1 cellular context compared by ENCODE assay signal in genomic region chr10:25934673-25935139, GRCh38.
TF ChIP-seq lines count a peak whose summit lies in the region.

No MANE protein-coding gene starts in this region.

TF ChIP-seq in HEK293, 187 proteins besides CTCF, POLR2A, EP300 and RAD21 (continued from another document and continues in another):
- peak; percentile 17; the same call in 1 of the 2 replicates for TF ChIP-seq BCL6B (tag by site-specific recombination; IDR thresholded peaks at IDR 0.05)
- TF ChIP-seq ZNF202 (tag by site-specific recombination; IDR thresholded peaks at IDR 0.05; ENCODE audit: borderline replicate concordance), result no peak
- peak; percentile 83; the same call in 1 of the 2 replicates for TF ChIP-seq INSM2 (tag by site-specific recombination; IDR thresholded peaks at IDR 0.05)
- no peak for TF ChIP-seq KLF10 (tag by site-specific recombination; IDR thresholded peaks at IDR 0.05)
- TF ChIP-seq ZNF221 (tag by site-specific recombination; IDR thresholded peaks at IDR 0.05; ENCODE audit: borderline replicate concordance), result no peak
- TF ChIP-seq, protein P1, sequence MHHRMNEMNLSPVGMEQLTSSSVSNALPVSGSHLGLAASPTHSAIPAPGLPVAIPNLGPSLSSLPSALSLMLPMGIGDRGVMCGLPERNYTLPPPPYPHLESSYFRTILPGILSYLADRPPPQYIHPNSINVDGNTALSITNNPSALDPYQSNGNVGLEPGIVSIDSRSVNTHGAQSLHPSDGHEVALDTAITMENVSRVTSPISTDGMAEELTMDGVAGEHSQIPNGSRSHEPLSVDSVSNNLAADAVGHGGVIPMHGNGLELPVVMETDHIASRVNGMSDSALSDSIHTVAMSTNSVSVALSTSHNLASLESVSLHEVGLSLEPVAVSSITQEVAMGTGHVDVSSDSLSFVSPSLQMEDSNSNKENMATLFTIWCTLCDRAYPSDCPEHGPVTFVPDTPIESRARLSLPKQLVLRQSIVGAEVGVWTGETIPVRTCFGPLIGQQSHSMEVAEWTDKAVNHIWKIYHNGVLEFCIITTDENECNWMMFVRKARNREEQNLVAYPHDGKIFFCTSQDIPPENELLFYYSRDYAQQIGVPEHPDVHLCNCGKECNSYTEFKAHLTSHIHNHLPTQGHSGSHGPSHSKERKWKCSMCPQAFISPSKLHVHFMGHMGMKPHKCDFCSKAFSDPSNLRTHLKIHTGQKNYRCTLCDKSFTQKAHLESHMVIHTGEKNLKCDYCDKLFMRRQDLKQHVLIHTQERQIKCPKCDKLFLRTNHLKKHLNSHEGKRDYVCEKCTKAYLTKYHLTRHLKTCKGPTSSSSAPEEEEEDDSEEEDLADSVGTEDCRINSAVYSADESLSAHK (tag by site-specific recombination; IDR thresholded peaks at IDR 0.05), result peak; percentile 8; the same call in 1 of the 2 replicates
- TF ChIP-seq ZNF645 (tag by site-specific recombination; IDR thresholded peaks at IDR 0.05), result 0 out of 2 replicates have a peak, but pooled peaks have one; percentile 80
- 0 out of 2 replicates have a peak, but pooled peaks have one; percentile 13 for TF ChIP-seq HOXD13 (CRISPR knock-in tag; IDR thresholded peaks at IDR 0.05; ENCODE audit: borderline replicate concordance)
- peak; percentile 63 for TF ChIP-seq ZIC2 (tag by site-specific recombination; IDR thresholded peaks at IDR 0.05)
- peak; percentile 84 for TF ChIP-seq ZNF2 (tag by site-specific recombination; IDR thresholded peaks at IDR 0.05)
- no peak for TF ChIP-seq ZNF169 (tag by site-specific recombination; IDR thresholded peaks at IDR 0.05)
- no peak for TF ChIP-seq ZNF521 (tag by site-specific recombination; IDR thresholded peaks at IDR 0.05)
- peak; percentile 80; the same call in 1 of the 2 replicates for TF ChIP-seq ZNF843 (tag by site-specific recombination; IDR thresholded peaks at IDR 0.05)
- TF ChIP-seq ZNF433 (tag by site-specific recombination; IDR thresholded peaks at IDR 0.05; ENCODE audit: low read depth), result no peak; the same call in 1 of the 2 replicates
- TF ChIP-seq, protein P2, sequence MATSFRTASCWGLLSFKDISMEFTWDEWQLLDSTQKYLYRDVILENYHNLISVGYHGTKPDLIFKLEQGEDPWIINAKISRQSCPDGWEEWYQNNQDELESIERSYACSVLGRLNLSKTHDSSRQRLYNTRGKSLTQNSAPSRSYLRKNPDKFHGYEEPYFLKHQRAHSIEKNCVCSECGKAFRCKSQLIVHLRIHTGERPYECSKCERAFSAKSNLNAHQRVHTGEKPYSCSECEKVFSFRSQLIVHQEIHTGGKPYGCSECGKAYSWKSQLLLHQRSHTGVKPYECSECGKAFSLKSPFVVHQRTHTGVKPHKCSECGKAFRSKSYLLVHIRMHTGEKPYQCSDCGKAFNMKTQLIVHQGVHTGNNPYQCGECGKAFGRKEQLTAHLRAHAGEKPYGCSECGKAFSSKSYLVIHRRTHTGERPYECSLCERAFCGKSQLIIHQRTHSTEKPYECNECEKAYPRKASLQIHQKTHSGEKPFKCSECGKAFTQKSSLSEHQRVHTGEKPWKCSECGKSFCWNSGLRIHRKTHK (tag by site-specific recombination; IDR thresholded peaks at IDR 0.05), result no peak
- TF ChIP-seq PRDM10 (tag by site-specific recombination; IDR thresholded peaks at IDR 0.05), result peak; percentile 97
- TF ChIP-seq ZBTB20 (tag by site-specific recombination; IDR thresholded peaks at IDR 0.05), result peak; percentile 96
- TF ChIP-seq ZNF549 (tag by site-specific recombination; IDR thresholded peaks at IDR 0.05), result no peak
- TF ChIP-seq KLF16 (tag by site-specific recombination; IDR thresholded peaks at IDR 0.05), result peak; percentile 95
- TF ChIP-seq EGR2 (tag by site-specific recombination; IDR thresholded peaks at IDR 0.05; ENCODE audit: low read depth), result peak; percentile 60; the same call in 1 of the 2 replicates
- TF ChIP-seq ZBTB17 (tag by site-specific recombination; IDR thresholded peaks at IDR 0.05), result peak; percentile 72
- peak; percentile 55; the same call in 1 of the 2 replicates for TF ChIP-seq ZNF394 (tag by site-specific recombination; IDR thresholded peaks at IDR 0.05; ENCODE audit: borderline replicate concordance)
- no peak for TF ChIP-seq ZNF214 (tag by site-specific recombination; IDR thresholded peaks at IDR 0.05; ENCODE audit: borderline replicate concordance)
- no peak for TF ChIP-seq YY1 (tag by site-specific recombination; IDR thresholded peaks at IDR 0.05)
- no peak for TF ChIP-seq ZNF292 (tag by site-specific recombination; IDR thresholded peaks at IDR 0.05; ENCODE audit: borderline replicate concordance, low read depth)
- no peak for TF ChIP-seq ZNF23 (tag by site-specific recombination; IDR thresholded peaks at IDR 0.05; ENCODE audit: borderline replicate concordance)
- peak; percentile 99 for TF ChIP-seq ZBTB48 (tag by site-specific recombination; IDR thresholded peaks at IDR 0.05)
- TF ChIP-seq ZNF416 (tag by site-specific recombination; IDR thresholded peaks at IDR 0.05), result no peak
- peak; percentile 80 for TF ChIP-seq ZNF639 (tag by site-specific recombination; IDR thresholded peaks at IDR 0.05)
- peak; percentile 89 for TF ChIP-seq ZFP69B (tag by site-specific recombination; IDR thresholded peaks at IDR 0.05)
- TF ChIP-seq ZNF473 (tag by site-specific recombination; IDR thresholded peaks at IDR 0.05), result no peak
- TF ChIP-seq PRDM1 (tag by site-specific recombination; IDR thresholded peaks at IDR 0.05), result peak; percentile 78; the same call in 1 of the 2 replicates
- TF ChIP-seq, protein P3, sequence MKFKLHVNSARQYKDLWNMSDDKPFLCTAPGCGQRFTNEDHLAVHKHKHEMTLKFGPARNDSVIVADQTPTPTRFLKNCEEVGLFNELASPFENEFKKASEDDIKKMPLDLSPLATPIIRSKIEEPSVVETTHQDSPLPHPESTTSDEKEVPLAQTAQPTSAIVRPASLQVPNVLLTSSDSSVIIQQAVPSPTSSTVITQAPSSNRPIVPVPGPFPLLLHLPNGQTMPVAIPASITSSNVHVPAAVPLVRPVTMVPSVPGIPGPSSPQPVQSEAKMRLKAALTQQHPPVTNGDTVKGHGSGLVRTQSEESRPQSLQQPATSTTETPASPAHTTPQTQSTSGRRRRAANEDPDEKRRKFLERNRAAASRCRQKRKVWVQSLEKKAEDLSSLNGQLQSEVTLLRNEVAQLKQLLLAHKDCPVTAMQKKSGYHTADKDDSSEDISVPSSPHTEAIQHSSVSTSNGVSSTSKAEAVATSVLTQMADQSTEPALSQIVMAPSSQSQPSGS (tag by site-specific recombination; IDR thresholded peaks at IDR 0.05; ENCODE audit: low read depth), result no peak
- TF ChIP-seq ZNF19 (tag by site-specific recombination; IDR thresholded peaks at IDR 0.05; ENCODE audit: low read depth), result no peak
- no peak for TF ChIP-seq ZNF530 (tag by site-specific recombination; IDR thresholded peaks at IDR 0.05; ENCODE audit: low read depth)
- TF ChIP-seq ZNF596 (tag by site-specific recombination; IDR thresholded peaks at IDR 0.05), result peak; percentile 32; the same call in 1 of the 2 replicates
- peak; percentile 79 for TF ChIP-seq SP2 (tag by site-specific recombination; IDR thresholded peaks at IDR 0.05)
- peak; percentile 69; the same call in 1 of the 2 replicates for TF ChIP-seq BCL11B (tag by site-specific recombination; IDR thresholded peaks at IDR 0.05; ENCODE audit: low read depth)
- no peak for TF ChIP-seq OVOL3 (tag by site-specific recombination; IDR thresholded peaks at IDR 0.05)
- TF ChIP-seq ZEB2 (tag by site-specific recombination; IDR thresholded peaks at IDR 0.05), result peak; percentile 95
- no peak for TF ChIP-seq ZNF248 (tag by site-specific recombination; IDR thresholded peaks at IDR 0.05)
- peak; percentile 72 for TF ChIP-seq ZBTB21 (tag by site-specific recombination; IDR thresholded peaks at IDR 0.05)
- no peak for TF ChIP-seq ZNF776 (tag by site-specific recombination; IDR thresholded peaks at IDR 0.05; ENCODE audit: borderline replicate concordance)
- TF ChIP-seq ZNF830 (tag by site-specific recombination; IDR thresholded peaks at IDR 0.05; ENCODE audit: low read depth), result no peak
- TF ChIP-seq ZNF24 (tag by site-specific recombination; IDR thresholded peaks at IDR 0.05), result peak; percentile 83
- TF ChIP-seq ZNF155 (tag by site-specific recombination; IDR thresholded peaks at IDR 0.05), result no peak
- peak; percentile 75 for TF ChIP-seq ZNF366 (tag by site-specific recombination; conservative IDR thresholded peaks at IDR 0.05)
- peak; percentile 87 for TF ChIP-seq ZNF501 (tag by site-specific recombination; IDR thresholded peaks at IDR 0.05)
- TF ChIP-seq ZNF274 (IDR thresholded peaks at IDR 0.05; ENCODE audit: low read length), result no peak
- TF ChIP-seq ZNF274 (tag by site-specific recombination; IDR thresholded peaks at IDR 0.05; ENCODE audit: borderline replicate concordance), result no peak
- no peak for TF ChIP-seq SETDB1 (IDR thresholded peaks at IDR 0.05; ENCODE audit: insufficient read length, low read length)
- no peak for TF ChIP-seq ZNF174 (tag by site-specific recombination; IDR thresholded peaks at IDR 0.05)
- TF ChIP-seq, protein P4, sequence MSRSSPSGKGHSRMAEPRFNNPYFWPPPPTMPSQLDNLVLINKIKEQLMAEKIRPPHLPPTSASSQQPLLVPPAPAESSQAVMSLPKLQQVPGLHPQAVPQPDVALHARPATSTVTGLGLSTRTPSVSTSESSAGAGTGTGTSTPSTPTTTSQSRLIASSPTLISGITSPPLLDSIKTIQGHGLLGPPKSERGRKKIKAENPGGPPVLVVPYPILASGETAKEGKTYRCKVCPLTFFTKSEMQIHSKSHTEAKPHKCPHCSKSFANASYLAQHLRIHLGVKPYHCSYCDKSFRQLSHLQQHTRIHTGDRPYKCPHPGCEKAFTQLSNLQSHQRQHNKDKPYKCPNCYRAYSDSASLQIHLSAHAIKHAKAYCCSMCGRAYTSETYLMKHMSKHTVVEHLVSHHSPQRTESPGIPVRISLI (tag by site-specific recombination; IDR thresholded peaks at IDR 0.05), result no peak
